1 cellular context compared by ENCODE assay signal in the genomic region with DNA sequence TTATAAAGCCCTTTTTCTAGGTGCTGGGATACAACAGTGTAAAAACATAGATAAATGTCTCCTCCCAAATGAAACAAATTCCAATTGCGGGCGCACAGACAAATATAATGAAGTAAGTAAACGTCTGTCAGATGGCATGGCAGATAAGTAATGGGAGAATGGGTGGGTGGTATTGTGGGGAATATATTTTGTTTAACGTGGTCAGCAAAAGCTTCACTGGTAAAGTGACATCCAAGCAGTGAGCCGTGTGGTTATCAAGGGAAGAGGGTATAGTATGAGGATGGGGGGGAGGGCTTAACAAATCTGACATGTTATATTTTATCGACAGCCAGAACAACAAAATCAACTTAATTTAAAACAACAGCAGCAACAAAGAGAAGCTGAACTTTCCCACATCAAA.
TF ChIP-seq lines count a peak whose summit lies in the region.

No MANE protein-coding gene starts in this region.

TF ChIP-seq in GM12878, 131 proteins besides CTCF, POLR2A, EP300 and RAD21 (continued from another document):
- TF ChIP-seq, protein P1, sequence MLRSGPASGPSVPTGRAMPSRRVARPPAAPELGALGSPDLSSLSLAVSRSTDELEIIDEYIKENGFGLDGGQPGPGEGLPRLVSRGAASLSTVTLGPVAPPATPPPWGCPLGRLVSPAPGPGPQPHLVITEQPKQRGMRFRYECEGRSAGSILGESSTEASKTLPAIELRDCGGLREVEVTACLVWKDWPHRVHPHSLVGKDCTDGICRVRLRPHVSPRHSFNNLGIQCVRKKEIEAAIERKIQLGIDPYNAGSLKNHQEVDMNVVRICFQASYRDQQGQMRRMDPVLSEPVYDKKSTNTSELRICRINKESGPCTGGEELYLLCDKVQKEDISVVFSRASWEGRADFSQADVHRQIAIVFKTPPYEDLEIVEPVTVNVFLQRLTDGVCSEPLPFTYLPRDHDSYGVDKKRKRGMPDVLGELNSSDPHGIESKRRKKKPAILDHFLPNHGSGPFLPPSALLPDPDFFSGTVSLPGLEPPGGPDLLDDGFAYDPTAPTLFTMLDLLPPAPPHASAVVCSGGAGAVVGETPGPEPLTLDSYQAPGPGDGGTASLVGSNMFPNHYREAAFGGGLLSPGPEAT (IDR thresholded peaks at IDR 0.05; ENCODE audit: low read depth) = no peak
- TF ChIP-seq KLF5 (IDR thresholded peaks at IDR 0.05; ENCODE audit: partially characterized antibody) (no peak), STAT3 (IDR thresholded peaks at IDR 0.05; ENCODE audit: low read depth, low read length) (no peak)
